Comparison of ENCODE assay signal across 8 cellular contexts in the genomic region with DNA sequence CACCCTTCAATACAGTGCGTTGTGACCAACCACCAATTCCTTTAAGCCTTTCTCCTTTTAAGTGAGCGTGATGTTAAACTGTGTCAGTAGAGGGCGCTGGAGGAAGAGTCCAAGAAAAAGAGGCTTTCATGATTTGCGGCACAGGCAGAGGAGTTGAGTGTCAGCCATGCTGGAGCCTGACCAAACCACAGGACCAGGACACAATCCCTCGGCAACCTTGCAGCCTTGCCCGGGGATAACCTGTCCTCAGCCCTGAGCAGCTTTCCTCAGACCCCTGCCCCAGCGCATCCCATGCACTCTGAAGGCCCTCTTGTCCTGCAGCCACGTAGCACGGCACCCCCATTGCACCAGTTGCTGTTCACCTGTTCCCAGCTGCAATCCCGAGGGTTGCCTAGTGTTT. TPM values are rescaled to one million over a fixed set of nuclear protein-coding genes. Genes with fewer than 3 reads are reported as not detected.
A peak's percentile ranks its signal among the peaks of the same experiment; 100 is the strongest.
DNase-seq lines count a peak whose midpoint lies in the region; TF ChIP-seq lines count a peak whose summit lies in the region.

No MANE protein-coding gene starts in this region.

- H3K4me3 ChIP-seq in fibroblast of mammary gland (ENCODE audit: control insufficient read depth, low read depth, low read length), result no peak overlapping the region

- DNase-seq in AML-193 (lab: John Stamatoyannopoulos, UW) (peak; percentile 7 to 27), NCI-H526 treated with DMSO at 0.1 percent for 48 hours (lab: John Stamatoyannopoulos, UW) (peak; percentile 1), fibroblast of mammary gland (ENCODE audit: low read depth) (peak; percentile 4), germinal center (ENCODE audit: low spot score) (no peak), kidney tubule cell (ENCODE audit: low spot score) (no peak), NCI-H345 treated with DMSO at 0.1 percent for 48 hours (lab: John Stamatoyannopoulos, UW; ENCODE audit: unreplicated experiment) (no peak), occipital lobe (lab: John Stamatoyannopoulos, UW) (no peak)

- TF ChIP-seq CTCF in GM12874 (IDR thresholded peaks at IDR 0.05; ENCODE audit: insufficient read depth, low read depth, low read length) (peak; percentile 59), fibroblast of mammary gland (conservative IDR thresholded peaks at IDR 0.05; ENCODE audit: control insufficient read depth, insufficient read depth, low read depth, low read length) (peak; percentile 15)

RNA-seq across cellular contexts. Expression of a gene that starts 53.5 kb away (rescaled TPM):
- not detected for total RNA-seq in occipital lobe

Comparison
In these comparisons a context has a peak if more than half of its experiments do, and no peak if none do; other contexts are left out.
1. DNase-seq: peak in AML-193 (2 of 2), NCI-H526 treated with DMSO at 0.1 percent for 48 hours (single experiment) and fibroblast of mammary gland (single experiment); none in germinal center (single experiment), kidney tubule cell (single experiment), NCI-H345 treated with DMSO at 0.1 percent for 48 hours (single experiment) and occipital lobe (single experiment).